Comparison of ENCODE assay signal across 9 cellular contexts in genomic region chr9:12777149-12778010, GRCh38. TPM values are rescaled to one million over a fixed set of nuclear protein-coding genes. Genes with fewer than 3 reads are reported as not detected.
A peak's percentile ranks its signal among the peaks of the same experiment; 100 is the strongest.
DNase-seq lines count a peak whose midpoint lies in the region; ATAC-seq and TF ChIP-seq lines count a peak whose summit lies in the region.
"Had no signal": no experiment of that assay in that cellular context is flagged by ENCODE, and none has a peak within 500 bp of the region (broad histone marks: within the 10 kb centered on the region; RNA-seq: fewer than 3 reads in every experiment).

No MANE protein-coding gene starts in this region.

- H3K4me3 Mint-ChIP-seq in T-helper 2 cell treated with Interferon-gamma antibody and Interleukin-4, amounts not matched to agents 5 μg/mL and 100 μg/mL, for 36 hours, result no peak overlapping the region
- no peak overlapping the region; the same call in 1 of the 2 replicates for H3K4me3 Mint-ChIP-seq in WTC11

- H3K9me3 Mint-ChIP-seq in T-helper 2 cell treated with Interferon-gamma antibody and Interleukin-4, amounts not matched to agents 5 μg/mL and 100 μg/mL, for 36 hours, result no peaks in the 10 kb centered on the region
- H3K9me3 Mint-ChIP-seq in WTC11, result no peaks in the 10 kb centered on the region

- peak overlapping the region; percentile 74 to 79 for H3K9ac ChIP-seq in duodenal mucosa (ENCODE audit: low read depth in 1 of 2, low read length in 2 of 2)
- H3K9ac ChIP-seq in muscle layer of colon (ENCODE audit: low read length), result peak overlapping the region; percentile 70

- H3K4me1 ChIP-seq in duodenal mucosa (ENCODE audit: control insufficient read depth in 1 of 2, insufficient read depth in 2 of 2, low read length in 2 of 2) (peaks cover 4 to 5% of the 10 kb centered on the region in 2 donors), muscle layer of colon (ENCODE audit: insufficient read depth, low read length) (peaks cover 31% of the 10 kb centered on the region), upper lobe of right lung (no peaks in the 10 kb centered on the region)

- no peak overlapping the region for H3K27ac Mint-ChIP-seq in T-helper 2 cell treated with Interferon-gamma antibody and Interleukin-4, amounts not matched to agents 5 μg/mL and 100 μg/mL, for 36 hours
- no peak overlapping the region for H3K27ac Mint-ChIP-seq in WTC11
- H3K27ac Mint-ChIP-seq: naive B cell had no signal

- H3K4me3 ChIP-seq in duodenal mucosa (ENCODE audit: low read depth in 1 of 2, low read length in 2 of 2), result peak overlapping the region; percentile 90 to 91
- peak overlapping the region; percentile 88 to 99 for H3K4me3 ChIP-seq in muscle layer of colon (ENCODE audit: low read depth in 1 of 2, low read length in 2 of 2)
- peak overlapping the region; percentile 64 for H3K4me3 ChIP-seq in upper lobe of right lung

- POLR2A ChIA-PET in WTC11 (lab: Charles Lee), result interaction anchor here (0.6 to 0.7 kb wide), 2 partner anchors 135 to 1180 kb away, joined by 3 read pairs; no protein-coding TSS in a partner anchor

- H3K27ac ChIP-seq in duodenal mucosa (ENCODE audit: low read depth, low read length), result no peak overlapping the region
- H3K27ac ChIP-seq in muscle layer of colon (ENCODE audit: low read depth, low read length), result peak overlapping the region; percentile 98
- peak overlapping the region; percentile 87 for H3K27ac ChIP-seq in upper lobe of right lung

- TF ChIP-seq CTCF in upper lobe of right lung (IDR thresholded peaks at IDR 0.05) (no peak), WTC11 (IDR thresholded peaks at IDR 0.05) (no peak)

- CTCF ChIA-PET in WTC11 (lab: Charles Lee), result interaction anchor here (1.4 to 3.2 kb wide), 4 partner anchors 56 to 198 kb away, joined by 4 to 50 read pairs (median 7); no protein-coding TSS in a partner anchor

- peaks cover 24% of the 10 kb centered on the region for H3K27me3 Mint-ChIP-seq in T-helper 2 cell treated with Interferon-gamma antibody and Interleukin-4, amounts not matched to agents 5 μg/mL and 100 μg/mL, for 36 hours (ENCODE audit: low read depth)
- H3K27me3 Mint-ChIP-seq in WTC11 (ENCODE audit: low read depth), result peaks cover 17% of the 10 kb centered on the region

- ATAC-seq in upper lobe of right lung (no peak), GM19395 (IDR thresholded peaks at IDR 0.05; ENCODE audit: unreplicated experiment) (no peak), WTC11 (no peak)

- intact Hi-C loops in upper lobe of right lung (cut with DNase I), result no loop called here

- H3K36me3 ChIP-seq in duodenal mucosa (ENCODE audit: control insufficient read depth in 1 of 2, insufficient read depth in 2 of 2, low read length in 2 of 2) (no peaks in the 10 kb centered on the region), muscle layer of colon (ENCODE audit: insufficient read depth, low read length) (no peaks in the 10 kb centered on the region), upper lobe of right lung (no peaks in the 10 kb centered on the region)

- H3K27me3 ChIP-seq in duodenal mucosa (ENCODE audit: control insufficient read depth in 1 of 2, insufficient read depth in 2 of 2, low read length in 2 of 2) (no peaks in the 10 kb centered on the region), muscle layer of colon (ENCODE audit: control insufficient read depth in 1 of 2, insufficient read depth in 2 of 2, low read length in 2 of 2) (no peaks in the 10 kb centered on the region), upper lobe of right lung (no peaks in the 10 kb centered on the region)

- peaks cover 5% of the 10 kb centered on the region for H3K4me1 Mint-ChIP-seq in T-helper 2 cell treated with Interferon-gamma antibody and Interleukin-4, amounts not matched to agents 5 μg/mL and 100 μg/mL, for 36 hours (ENCODE audit: low read depth)
- H3K4me1 Mint-ChIP-seq in WTC11, result peaks cover 8% of the 10 kb centered on the region; the same call in 1 of the 2 replicates

- no peaks in the 10 kb centered on the region for H3K36me3 Mint-ChIP-seq in T-helper 2 cell treated with Interferon-gamma antibody and Interleukin-4, amounts not matched to agents 5 μg/mL and 100 μg/mL, for 36 hours (ENCODE audit: low read depth)
- no peaks in the 10 kb centered on the region for H3K36me3 Mint-ChIP-seq in WTC11

- DNase-seq in NCI-H510A treated with DMSO at 0.1 percent for 48 hours (lab: John Stamatoyannopoulos, UW) (peak; percentile 24), NCI-H510A (lab: John Stamatoyannopoulos, UW) (no peak), upper lobe of right lung (no peak), WTC11 (ENCODE audit: low spot score) (no peak)
- no peak for DNase-seq in T-helper 2 cell treated with Interferon-gamma antibody and Interleukin-4, amounts not matched to agents 5 μg/mL and 100 μg/mL, for 36 hours (ENCODE audit: low spot score)
- DNase-seq: naive B cell had no signal

- H3K9me3 ChIP-seq in duodenal mucosa (ENCODE audit: control insufficient read depth in 1 of 2, low read length in 2 of 2), result peaks cover 0 to 5% of the 10 kb centered on the region in 2 donors
- H3K9me3 ChIP-seq in muscle layer of colon (ENCODE audit: low read length), result no peaks in the 10 kb centered on the region
- H3K9me3 ChIP-seq in upper lobe of right lung, result no peaks in the 10 kb centered on the region

TF ChIP-seq in WTC11, 78 proteins besides CTCF, POLR2A, EP300 and RAD21:
- TF ChIP-seq, protein P1, sequence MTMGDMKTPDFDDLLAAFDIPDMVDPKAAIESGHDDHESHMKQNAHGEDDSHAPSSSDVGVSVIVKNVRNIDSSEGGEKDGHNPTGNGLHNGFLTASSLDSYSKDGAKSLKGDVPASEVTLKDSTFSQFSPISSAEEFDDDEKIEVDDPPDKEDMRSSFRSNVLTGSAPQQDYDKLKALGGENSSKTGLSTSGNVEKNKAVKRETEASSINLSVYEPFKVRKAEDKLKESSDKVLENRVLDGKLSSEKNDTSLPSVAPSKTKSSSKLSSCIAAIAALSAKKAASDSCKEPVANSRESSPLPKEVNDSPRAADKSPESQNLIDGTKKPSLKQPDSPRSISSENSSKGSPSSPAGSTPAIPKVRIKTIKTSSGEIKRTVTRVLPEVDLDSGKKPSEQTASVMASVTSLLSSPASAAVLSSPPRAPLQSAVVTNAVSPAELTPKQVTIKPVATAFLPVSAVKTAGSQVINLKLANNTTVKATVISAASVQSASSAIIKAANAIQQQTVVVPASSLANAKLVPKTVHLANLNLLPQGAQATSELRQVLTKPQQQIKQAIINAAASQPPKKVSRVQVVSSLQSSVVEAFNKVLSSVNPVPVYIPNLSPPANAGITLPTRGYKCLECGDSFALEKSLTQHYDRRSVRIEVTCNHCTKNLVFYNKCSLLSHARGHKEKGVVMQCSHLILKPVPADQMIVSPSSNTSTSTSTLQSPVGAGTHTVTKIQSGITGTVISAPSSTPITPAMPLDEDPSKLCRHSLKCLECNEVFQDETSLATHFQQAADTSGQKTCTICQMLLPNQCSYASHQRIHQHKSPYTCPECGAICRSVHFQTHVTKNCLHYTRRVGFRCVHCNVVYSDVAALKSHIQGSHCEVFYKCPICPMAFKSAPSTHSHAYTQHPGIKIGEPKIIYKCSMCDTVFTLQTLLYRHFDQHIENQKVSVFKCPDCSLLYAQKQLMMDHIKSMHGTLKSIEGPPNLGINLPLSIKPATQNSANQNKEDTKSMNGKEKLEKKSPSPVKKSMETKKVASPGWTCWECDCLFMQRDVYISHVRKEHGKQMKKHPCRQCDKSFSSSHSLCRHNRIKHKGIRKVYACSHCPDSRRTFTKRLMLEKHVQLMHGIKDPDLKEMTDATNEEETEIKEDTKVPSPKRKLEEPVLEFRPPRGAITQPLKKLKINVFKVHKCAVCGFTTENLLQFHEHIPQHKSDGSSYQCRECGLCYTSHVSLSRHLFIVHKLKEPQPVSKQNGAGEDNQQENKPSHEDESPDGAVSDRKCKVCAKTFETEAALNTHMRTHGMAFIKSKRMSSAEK (CRISPR knock-in tag; IDR thresholded peaks at IDR 0.05; ENCODE audit: borderline replicate concordance), result no peak
- TF ChIP-seq ZBTB21 (CRISPR knock-in tag; IDR thresholded peaks at IDR 0.05; ENCODE audit: borderline replicate concordance) (no peak), IRF1 (CRISPR knock-in tag; IDR thresholded peaks at IDR 0.05) (no peak), NFATC4 (CRISPR knock-in tag; IDR thresholded peaks at IDR 0.05) (no peak), GTF2I (CRISPR knock-in tag; conservative IDR thresholded peaks at IDR 0.05) (no peak), ELF4 (CRISPR knock-in tag; IDR thresholded peaks at IDR 0.05; ENCODE audit: low read depth) (no peak), ZNF281 (CRISPR knock-in tag; IDR thresholded peaks at IDR 0.05) (no peak), SMAD4 (CRISPR knock-in tag; IDR thresholded peaks at IDR 0.05) (no peak), ESRRA (CRISPR knock-in tag; IDR thresholded peaks at IDR 0.05; ENCODE audit: borderline replicate concordance) (no peak), RELA (CRISPR knock-in tag; IDR thresholded peaks at IDR 0.05; ENCODE audit: borderline replicate concordance) (no peak)
TF ChIP-seq in WTC11: peak in this region for 0.

RNA-seq across cellular contexts. Expression of gene LURAP1L, which starts 2.6 kb away (rescaled TPM):
- total RNA-seq in upper lobe of right lung (32.3 TPM), WTC11 (2021) (1.2 to 1.7 TPM (median 1.3 TPM) in 3 replicates)

Comparison
In these comparisons a context has a peak if more than half of its experiments do, and no peak if none do; other contexts are left out.
1. RNA of gene LURAP1L, which starts 2.6 kb away (total RNA-seq): 32.3 TPM in upper lobe of right lung (single experiment); 1.2 to 1.7 TPM in WTC11; every median in the first group is over 10 times any median in the second.
2. Peak in every context shown above with its lines, with median percentiles within 50 percentile points of each other: H3K4me3 ChIP-seq.